Comparison of ENCODE assay signal across 7 cellular contexts in genomic region chr15:72306211-72306785, GRCh38. TPM values are rescaled to one million over a fixed set of nuclear protein-coding genes. Genes with fewer than 3 reads are reported as not detected.
DNase-seq lines count a peak whose midpoint lies in the region; ATAC-seq, FAIRE-seq and TF ChIP-seq lines count a peak whose summit lies in the region.

No MANE protein-coding gene starts in this region.

- no peak for ATAC-seq in GM21619 (IDR thresholded peaks at IDR 0.05; ENCODE audit: unreplicated experiment)

- H3K9ac ChIP-seq in kidney (ENCODE audit: low read length in 2 of 2): no peak overlapping the region

- H3K36me3 ChIP-seq in kidney (ENCODE audit: control insufficient read depth in 1 of 2, insufficient read depth in 2 of 2, low read length in 2 of 2): no peaks in the 10 kb centered on the region

- H3K4me3 ChIP-seq in kidney (ENCODE audit: low read length in 2 of 2): no peak overlapping the region

- no peaks in the 10 kb centered on the region for H3K9me3 ChIP-seq in kidney (ENCODE audit: control insufficient read depth in 1 of 2, low read length in 2 of 2)

- no peaks in the 10 kb centered on the region for H3K4me1 Mint-ChIP-seq in nephron progenitor cell

- DNase-seq in LHCN-M2 (ENCODE audit: low read depth): peak; percentile 38
- DNase-seq in SK-MEL-5 (ENCODE audit: low read depth, low spot score): peak; percentile 22
- DNase-seq in astrocyte of the hippocampus (ENCODE audit: low read depth, low spot score): peak; percentile 43
- peak; percentile 43 for DNase-seq in nephron progenitor cell
- DNase-seq in kidney: no peak
- no peak for DNase-seq in islet precursor cell

- no peak overlapping the region for H3K27ac ChIP-seq in kidney (ENCODE audit: low read depth in 2 of 2, low read length in 2 of 2)

- TF ChIP-seq CTCF in nephron progenitor cell (IDR thresholded peaks at IDR 0.05) (no peak), kidney (IDR thresholded peaks at IDR 0.05; ENCODE audit: borderline replicate concordance, extremely low read depth, insufficient read depth) (no peak)

- H3K36me3 Mint-ChIP-seq in nephron progenitor cell (ENCODE audit: low read depth): no peaks in the 10 kb centered on the region

- H3K9me3 Mint-ChIP-seq in nephron progenitor cell: no peaks in the 10 kb centered on the region

- H3K4me3 Mint-ChIP-seq in nephron progenitor cell: no peak overlapping the region

- in situ Hi-C loops in SK-MEL-5 (cut with HindIII; ENCODE audit: low pct_unique_long_range_greater_than_20kb, low sequenced_read_pairs): no loop called here

- H3K4me1 ChIP-seq in kidney (ENCODE audit: control insufficient read depth in 1 of 2, insufficient read depth in 1 of 2, low read depth in 1 of 2, low read length in 2 of 2): no peaks in the 10 kb centered on the region

- H3K27ac Mint-ChIP-seq in nephron progenitor cell: no peak overlapping the region

- peaks cover 88% of the 10 kb centered on the region for H3K27me3 Mint-ChIP-seq in nephron progenitor cell (ENCODE audit: low read depth, poor library complexity)

- intact Hi-C loops in kidney (cut with DNase I): no loop called here

- no peak for FAIRE-seq in kidney (lab: Jason Lieb, UNC)

RNA-seq across cellular contexts. Expression of gene CELF6, which starts 13.7 kb away (rescaled TPM):
- 0.38 and 0.46 TPM in 2 replicates for total RNA-seq in LHCN-M2 (2014; rRNA removed)
- polyA plus RNA-seq in LHCN-M2 (2012): 0.06 TPM
- 0.24 TPM in 1 of 2 replicates, not detected in the other for total RNA-seq in SK-MEL-5 (2014; rRNA removed; shearing (Covaris generic))
- polyA plus RNA-seq in SK-MEL-5 (2015; cell fraction: cytosol; rRNA removed): 0.21 TPM in 1 of 2 replicates, not detected in the other
- polyA plus RNA-seq in SK-MEL-5 (2015; cell fraction: nucleus; rRNA removed): 1.8 and 2.7 TPM in 2 replicates
- total RNA-seq in kidney: 3.5 TPM
- 3.8 TPM for polyA plus RNA-seq in kidney (ENCODE audit: insufficient read depth, low read depth, low replicate concordance)

RNA-seq across cellular contexts. Expression of gene PARP6, which starts 33.9 kb away (rescaled TPM):
- 27.8 and 32.5 TPM in 2 replicates for total RNA-seq in LHCN-M2 (2014; rRNA removed)
- polyA plus RNA-seq in LHCN-M2 (2012): 28.7 TPM
- 24.2 and 27.3 TPM in 2 replicates for total RNA-seq in SK-MEL-5 (2014; rRNA removed; shearing (Covaris generic))
- polyA plus RNA-seq in SK-MEL-5 (2015; cell fraction: cytosol; rRNA removed): 16.9 and 22.6 TPM in 2 replicates
- 417 and 445 TPM in 2 replicates for polyA plus RNA-seq in SK-MEL-5 (2015; cell fraction: nucleus; rRNA removed)
- 69.7 TPM for total RNA-seq in kidney
- 50.4 TPM for polyA plus RNA-seq in kidney (ENCODE audit: insufficient read depth, low read depth, low replicate concordance)

Comparison
In these comparisons a context has a peak if more than half of its experiments do, and no peak if none do; other contexts are left out.
1. DNase-seq: peak in LHCN-M2 (single experiment), SK-MEL-5 (single experiment), astrocyte of the hippocampus (single experiment) and nephron progenitor cell (single experiment); none in kidney (single experiment) and islet precursor cell (single experiment).